In the genomic region with DNA sequence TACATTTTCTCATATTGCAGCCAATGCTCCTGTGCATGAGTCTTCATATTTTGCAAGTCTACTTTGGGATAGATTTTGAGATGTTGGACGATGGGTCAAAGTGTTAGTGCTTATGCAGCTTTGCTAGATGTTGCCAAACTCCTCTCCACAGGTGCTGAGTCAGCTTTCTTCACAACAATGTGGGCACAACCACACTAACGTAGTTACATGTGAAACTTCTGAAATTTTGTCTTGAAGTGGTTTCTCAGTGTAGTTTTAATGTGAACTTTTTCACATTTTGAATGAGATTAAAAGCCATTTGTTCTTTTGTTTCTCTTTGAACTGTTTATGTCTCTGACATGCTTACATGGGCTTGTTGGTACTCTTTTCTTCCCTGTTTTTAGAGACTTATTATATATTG, we compare ENCODE assay signal across 8 cellular contexts. TPM values are rescaled to one million over a fixed set of nuclear protein-coding genes. Genes with fewer than 3 reads are reported as not detected.
"Had no signal": no experiment of that assay in that cellular context is flagged by ENCODE, and none has a peak within 500 bp of the region (broad histone marks: within the 10 kb centered on the region; RNA-seq: fewer than 3 reads in every experiment).

No MANE protein-coding gene starts in this region.

RNA-seq across cellular contexts. Expression of a gene that starts 27.4 kb away (rescaled TPM):
- total RNA-seq: activated CD4-positive, alpha-beta memory T cell treated with anti-CD3 and anti-CD28 coated beads, Interleukin-2, amount 10 ng/mL, durations not matched to agents 7 days and 5 days; activated CD4-positive, alpha-beta T cell treated with anti-CD3 and anti-CD28 coated beads, Interleukin-2, amount 10 ng/mL, durations not matched to agents 7 days and 5 days; chondrocyte; colonic mucosa; fibroblast of villous mesenchyme; hepatocyte; T-helper 1 cell treated with Interleukin-12 subunit alpha and Interleukin-12 subunit beta and Interleukin-4 antibody, amounts not matched to agents 30 ng/mL and 1 ng/mL, for 36 hours had no signal
- polyA plus RNA-seq: endothelial cell of umbilical vein, hepatocyte had no signal
